Comparison of ENCODE assay signal across 1 cellular context in the genomic region with DNA sequence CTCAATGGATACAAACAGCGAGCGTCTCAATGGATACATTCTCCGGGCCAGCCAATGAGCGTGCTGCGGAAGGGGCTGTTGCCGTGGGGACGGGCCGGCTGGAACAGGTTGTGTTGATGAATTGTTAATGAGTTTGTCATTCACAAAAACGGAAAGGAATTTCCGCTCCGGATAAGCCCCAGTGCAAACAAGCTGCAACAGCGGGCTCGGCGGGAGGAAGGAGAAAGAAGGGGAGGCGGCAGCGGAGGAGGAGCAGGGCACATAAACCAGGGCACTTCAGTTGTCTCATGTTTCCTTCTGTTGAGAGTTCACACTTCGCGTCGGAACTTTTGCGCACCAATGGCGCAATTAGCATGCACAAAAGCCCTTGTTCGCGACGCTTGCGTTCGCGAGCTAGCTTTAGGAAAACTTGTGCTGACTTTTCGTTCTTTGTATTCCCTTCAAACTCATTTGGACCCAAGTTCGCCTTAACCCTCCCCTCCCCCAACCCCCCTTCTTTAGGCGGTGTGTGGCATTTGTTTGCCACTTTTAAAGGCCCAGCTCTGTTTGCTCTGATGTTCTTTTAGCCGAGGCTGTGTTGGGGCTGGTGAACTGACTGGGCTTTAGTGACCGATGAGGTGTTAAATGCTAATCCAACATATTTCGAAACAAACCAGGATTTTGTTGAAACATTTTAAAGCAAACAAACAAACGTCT.
TF ChIP-seq lines count a peak whose summit lies in the region.

A gene with protein sequence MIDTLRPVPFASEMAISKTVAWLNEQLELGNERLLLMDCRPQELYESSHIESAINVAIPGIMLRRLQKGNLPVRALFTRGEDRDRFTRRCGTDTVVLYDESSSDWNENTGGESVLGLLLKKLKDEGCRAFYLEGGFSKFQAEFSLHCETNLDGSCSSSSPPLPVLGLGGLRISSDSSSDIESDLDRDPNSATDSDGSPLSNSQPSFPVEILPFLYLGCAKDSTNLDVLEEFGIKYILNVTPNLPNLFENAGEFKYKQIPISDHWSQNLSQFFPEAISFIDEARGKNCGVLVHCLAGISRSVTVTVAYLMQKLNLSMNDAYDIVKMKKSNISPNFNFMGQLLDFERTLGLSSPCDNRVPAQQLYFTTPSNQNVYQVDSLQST (minus strand): TSS at position 10 of the 696 bp plus-strand sequence. CDS start 462 bp downstream, outside the sequence.

TF ChIP-seq in HEK293, 187 proteins besides CTCF, POLR2A, EP300 and RAD21 (continued from another document):
- no peak for TF ChIP-seq ZNF311 (tag by site-specific recombination; IDR thresholded peaks at IDR 0.05; ENCODE audit: borderline replicate concordance)
- TF ChIP-seq ZNF23 (tag by site-specific recombination; IDR thresholded peaks at IDR 0.05; ENCODE audit: borderline replicate concordance) = no peak
- no peak for TF ChIP-seq ZNF157 (tag by site-specific recombination; IDR thresholded peaks at IDR 0.05)
- no peak for TF ChIP-seq ZNF791 (tag by site-specific recombination; IDR thresholded peaks at IDR 0.05)
- peak; percentile 98 for TF ChIP-seq ZXDB (tag by site-specific recombination; IDR thresholded peaks at IDR 0.05)
- no peak for TF ChIP-seq ZNF214 (tag by site-specific recombination; IDR thresholded peaks at IDR 0.05; ENCODE audit: borderline replicate concordance)
- peak; percentile 62; the same call in 1 of the 2 replicates for TF ChIP-seq ZNF76 (tag by site-specific recombination; IDR thresholded peaks at IDR 0.05; ENCODE audit: borderline replicate concordance, low read depth)
- TF ChIP-seq SALL2 (tag by site-specific recombination; IDR thresholded peaks at IDR 0.05; ENCODE audit: borderline replicate concordance) = no peak
- peak; percentile 44 for TF ChIP-seq ZNF510 (tag by site-specific recombination; IDR thresholded peaks at IDR 0.05; ENCODE audit: insufficient replicate concordance)
- peak; percentile 94 for TF ChIP-seq ZNF629 (tag by site-specific recombination; IDR thresholded peaks at IDR 0.05)
- peak; percentile 93 for TF ChIP-seq OSR2 (tag by site-specific recombination; IDR thresholded peaks at IDR 0.05)
- TF ChIP-seq ZNF423 (tag by site-specific recombination; IDR thresholded peaks at IDR 0.05) = no peak
- TF ChIP-seq ZNF16 (tag by site-specific recombination; IDR thresholded peaks at IDR 0.05; ENCODE audit: low read depth) = no peak
- TF ChIP-seq KLF16 (tag by site-specific recombination; IDR thresholded peaks at IDR 0.05) = peak; percentile 90
- TF ChIP-seq ZFP37 (tag by site-specific recombination; IDR thresholded peaks at IDR 0.05) = peak; percentile 86
- TF ChIP-seq BCL11B (tag by site-specific recombination; IDR thresholded peaks at IDR 0.05; ENCODE audit: low read depth) = peak; percentile 86; the same call in 1 of the 2 replicates
- TF ChIP-seq, protein P1, sequence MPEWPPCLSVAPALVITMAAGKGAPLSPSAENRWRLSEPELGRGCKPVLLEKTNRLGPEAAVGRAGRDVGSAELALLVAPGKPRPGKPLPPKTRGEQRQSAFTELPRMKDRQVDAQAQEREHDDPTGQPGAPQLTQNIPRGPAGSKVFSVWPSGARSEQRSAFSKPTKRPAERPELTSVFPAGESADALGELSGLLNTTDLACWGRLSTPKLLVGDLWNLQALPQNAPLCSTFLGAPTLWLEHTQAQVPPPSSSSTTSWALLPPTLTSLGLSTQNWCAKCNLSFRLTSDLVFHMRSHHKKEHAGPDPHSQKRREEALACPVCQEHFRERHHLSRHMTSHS (tag by site-specific recombination; IDR thresholded peaks at IDR 0.05) = no peak
- TF ChIP-seq ZNF514 (tag by site-specific recombination; IDR thresholded peaks at IDR 0.05) = no peak
- no peak for TF ChIP-seq RBAK (tag by site-specific recombination; IDR thresholded peaks at IDR 0.05)
- TF ChIP-seq, protein P2, sequence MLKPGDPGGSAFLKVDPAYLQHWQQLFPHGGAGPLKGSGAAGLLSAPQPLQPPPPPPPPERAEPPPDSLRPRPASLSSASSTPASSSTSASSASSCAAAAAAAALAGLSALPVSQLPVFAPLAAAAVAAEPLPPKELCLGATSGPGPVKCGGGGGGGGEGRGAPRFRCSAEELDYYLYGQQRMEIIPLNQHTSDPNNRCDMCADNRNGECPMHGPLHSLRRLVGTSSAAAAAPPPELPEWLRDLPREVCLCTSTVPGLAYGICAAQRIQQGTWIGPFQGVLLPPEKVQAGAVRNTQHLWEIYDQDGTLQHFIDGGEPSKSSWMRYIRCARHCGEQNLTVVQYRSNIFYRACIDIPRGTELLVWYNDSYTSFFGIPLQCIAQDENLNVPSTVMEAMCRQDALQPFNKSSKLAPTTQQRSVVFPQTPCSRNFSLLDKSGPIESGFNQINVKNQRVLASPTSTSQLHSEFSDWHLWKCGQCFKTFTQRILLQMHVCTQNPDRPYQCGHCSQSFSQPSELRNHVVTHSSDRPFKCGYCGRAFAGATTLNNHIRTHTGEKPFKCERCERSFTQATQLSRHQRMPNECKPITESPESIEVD (tag by site-specific recombination; IDR thresholded peaks at IDR 0.05) = peak; percentile 91
- TF ChIP-seq ZNF555 (tag by site-specific recombination; conservative IDR thresholded peaks at IDR 0.05) = no peak
- no peak for TF ChIP-seq ZNF560 (tag by site-specific recombination; IDR thresholded peaks at IDR 0.05; ENCODE audit: borderline replicate concordance)
- TF ChIP-seq FEZF1 (tag by site-specific recombination; IDR thresholded peaks at IDR 0.05) = peak; percentile 99
- peak; percentile 72 for TF ChIP-seq KLF1 (tag by site-specific recombination; IDR thresholded peaks at IDR 0.05)
- no peak for TF ChIP-seq ZNF677 (tag by site-specific recombination; IDR thresholded peaks at IDR 0.05)
- no peak for TF ChIP-seq ZNF529 (tag by site-specific recombination; IDR thresholded peaks at IDR 0.05; ENCODE audit: insufficient replicate concordance)
- no peak for TF ChIP-seq ZNF623 (tag by site-specific recombination; IDR thresholded peaks at IDR 0.05)
- peak; percentile 97 for TF ChIP-seq SCRT1 (tag by site-specific recombination; IDR thresholded peaks at IDR 0.05; ENCODE audit: borderline replicate concordance)
- no peak for TF ChIP-seq ZNF701 (tag by site-specific recombination; IDR thresholded peaks at IDR 0.05)
- TF ChIP-seq ZEB2 (tag by site-specific recombination; IDR thresholded peaks at IDR 0.05) = peak; percentile 99
- TF ChIP-seq ZNF341 (tag by site-specific recombination; IDR thresholded peaks at IDR 0.05; ENCODE audit: low read depth) = peak; percentile 96
- TF ChIP-seq ZNF211 (tag by site-specific recombination; IDR thresholded peaks at IDR 0.05; ENCODE audit: low read depth) = no peak
